In the genomic region with DNA sequence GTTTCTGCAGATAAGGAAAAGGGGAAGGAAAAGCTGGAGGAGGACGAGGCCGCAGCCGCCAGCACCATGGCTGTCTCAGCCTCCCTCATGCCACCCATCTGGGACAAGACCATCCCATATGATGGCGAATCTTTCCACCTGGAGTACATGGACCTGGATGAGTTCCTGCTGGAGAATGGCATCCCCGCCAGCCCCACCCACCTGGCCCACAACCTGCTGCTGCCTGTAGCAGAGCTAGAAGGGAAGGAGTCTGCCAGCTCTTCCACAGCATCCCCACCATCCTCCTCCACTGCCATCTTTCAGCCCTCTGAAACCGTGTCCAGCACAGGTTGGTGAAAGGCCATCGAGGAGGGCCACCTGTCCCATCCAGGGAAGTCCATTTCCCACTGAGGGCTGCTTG, we compare ENCODE assay signal across 22 cellular contexts. TPM values are rescaled to one million over a fixed set of nuclear protein-coding genes. Genes with fewer than 3 reads are reported as not detected.
DNase-seq lines count a peak whose midpoint lies in the region; ATAC-seq, FAIRE-seq and TF ChIP-seq lines count a peak whose summit lies in the region.
"Had no signal": no experiment of that assay in that cellular context is flagged by ENCODE, and none has a peak within 500 bp of the region (broad histone marks: within the 10 kb centered on the region; RNA-seq: fewer than 3 reads in every experiment).

No MANE protein-coding gene starts in this region.

- intact Hi-C loops in kidney (cut with DNase I): no loop called here

- H3K4me3 ChIP-seq in bronchial epithelial cell (ENCODE audit: low read depth, low read length) (no peak overlapping the region), kidney (ENCODE audit: low read length in 2 of 2) (no peak overlapping the region)
- H3K4me3 ChIP-seq: HAP-1 had no signal

- no peak for TF ChIP-seq CTCF in bronchial epithelial cell (IDR thresholded peaks at IDR 0.05; ENCODE audit: insufficient read depth, low read length, severe bottlenecking)
- no peak for TF ChIP-seq CTCF in kidney (IDR thresholded peaks at IDR 0.05; ENCODE audit: borderline replicate concordance, extremely low read depth, insufficient read depth)
- no peak for TF ChIP-seq CTCF in GM10248 (IDR thresholded peaks at IDR 0.05; ENCODE audit: control extremely low read depth, extremely low read depth, low read depth, missing control alignments)

- H3K9me3 ChIP-seq in kidney (ENCODE audit: control insufficient read depth in 1 of 2, low read length in 2 of 2): no peaks in the 10 kb centered on the region
- H3K9me3 ChIP-seq: BE2C, HAP-1 had no signal

- peaks cover 0 to 8% of the 10 kb centered on the region in 2 donors for H3K4me1 ChIP-seq in kidney (ENCODE audit: control insufficient read depth in 1 of 2, insufficient read depth in 1 of 2, low read depth in 1 of 2, low read length in 2 of 2)
- H3K4me1 ChIP-seq: HAP-1 had no signal

- CTCF ChIA-PET in GM10248 (lab: Yijun Ruan, JAX): interaction anchor here (1.6 kb wide), 1 partner anchor 14 kb away, joined by 3 read pairs; no protein-coding TSS in a partner anchor

- FAIRE-seq in bronchial epithelial cell (lab: Jason Lieb, UNC) (peak; percentile 82), kidney (lab: Jason Lieb, UNC) (no peak)
- FAIRE-seq: A204.1, G401.6, GM12892, GM18507, H1 had no signal

- H3K9ac ChIP-seq in kidney (ENCODE audit: low read length in 2 of 2): no peak overlapping the region

- POLR2A ChIA-PET in GM10248 (lab: Yijun Ruan, JAX): no interaction called here

- ATAC-seq in GM21619 (IDR thresholded peaks at IDR 0.05; ENCODE audit: unreplicated experiment): no peak

- in situ Hi-C loops in KBM-7 (cut with MboI; ENCODE audit: low pct_unique_long_range_greater_than_20kb, low sequenced_read_pairs): no loop called here

- H3K27me3 ChIP-seq in bronchial epithelial cell (ENCODE audit: control insufficient read depth, insufficient read depth, low read length): no peaks in the 10 kb centered on the region
- H3K27me3 ChIP-seq: BE2C had no signal

- peak; percentile 76 for DNase-seq in KBM-7
- no peak for DNase-seq in bronchial epithelial cell (ENCODE audit: low read depth)
- DNase-seq in kidney: peak; percentile 37
- DNase-seq in GM10248 (ENCODE audit: extremely low spot score): no peak
- no peak for DNase-seq in NCI-H526 treated with DMSO at 0.1 percent for 48 hours (lab: John Stamatoyannopoulos, UW)
- no peak for DNase-seq in SK-N-DZ (ENCODE audit: low spot score)
- DNase-seq: ACHN; BE2C; CD4-positive, CD25-positive, alpha-beta regulatory T cell; CD8-positive, alpha-beta memory T cell; COR-L47; DMS 273 treated with DMSO at 0.1 percent for 48 hours; DMS53; DND-41; EL had no signal

- H3K36me3 ChIP-seq in bronchial epithelial cell (ENCODE audit: control insufficient read depth, insufficient read depth, low read length) (peaks cover 3% of the 10 kb centered on the region), kidney (ENCODE audit: control insufficient read depth in 1 of 2, insufficient read depth in 2 of 2, low read length in 2 of 2) (peaks cover 22 to 24% of the 10 kb centered on the region in 2 donors)
- H3K36me3 ChIP-seq: HAP-1 had no signal

- no peak overlapping the region for H3K27ac ChIP-seq in kidney (ENCODE audit: low read depth in 2 of 2, low read length in 2 of 2)

RNA-seq across cellular contexts. Expression of a gene that starts 5.6 kb away (rescaled TPM):
- 7.6 and 13.2 TPM in 2 replicates for total RNA-seq in bronchial epithelial cell
- 34.9 TPM for total RNA-seq in kidney
- 19.4 TPM for polyA plus RNA-seq in kidney (ENCODE audit: insufficient read depth, low read depth, low replicate concordance)
- 6.7 and 7.3 TPM in 2 replicates for polyA plus RNA-seq in SK-N-DZ (2014; cell fraction: cytosol; rRNA removed)
- polyA plus RNA-seq in SK-N-DZ (2014; cell fraction: nucleus; rRNA removed): 6.1 and 8.3 TPM in 2 replicates

RNA-seq across cellular contexts. Expression of a gene that starts 59.3 kb away (rescaled TPM):
- 6.3 and 11.9 TPM in 2 replicates for total RNA-seq in bronchial epithelial cell
- 54.3 TPM for total RNA-seq in kidney
- 20.8 TPM for polyA plus RNA-seq in kidney (ENCODE audit: insufficient read depth, low read depth, low replicate concordance)
- 9.2 and 12.0 TPM in 2 replicates for polyA plus RNA-seq in SK-N-DZ (2014; cell fraction: cytosol; rRNA removed)
- 5.0 and 7.0 TPM in 2 replicates for polyA plus RNA-seq in SK-N-DZ (2014; cell fraction: nucleus; rRNA removed)

Comparison
In these comparisons a context has a peak if more than half of its experiments do, and no peak if none do; other contexts are left out.
1. DNase-seq: peak in KBM-7 (single experiment) and kidney (single experiment); none in bronchial epithelial cell (single experiment), GM10248 (single experiment), NCI-H526 treated with DMSO at 0.1 percent for 48 hours (single experiment) and SK-N-DZ (single experiment).